In the genomic region with DNA sequence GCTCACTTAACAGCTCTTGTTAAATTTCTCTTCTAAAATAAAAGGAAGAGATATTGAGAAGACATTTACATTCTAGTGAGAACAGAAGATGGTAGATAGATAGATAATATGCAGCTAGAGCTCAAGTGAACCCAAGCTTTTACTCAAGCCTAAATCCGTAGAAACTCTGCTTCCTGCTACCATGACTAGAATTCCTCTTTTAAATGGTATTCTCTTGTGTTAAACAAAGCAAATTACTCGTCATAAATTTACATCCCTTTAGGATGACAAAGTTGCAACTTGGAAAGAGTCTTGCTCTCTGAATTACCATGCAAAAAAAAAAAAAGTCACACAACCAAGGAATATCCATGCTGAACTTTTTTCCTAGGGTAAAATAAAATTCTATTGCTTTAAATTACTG, we compare ENCODE assay signal across 14 cellular contexts.
A peak's percentile ranks its signal among the peaks of the same experiment; 100 is the strongest.
DNase-seq lines count a peak whose midpoint lies in the region; TF ChIP-seq lines count a peak whose summit lies in the region.
"Had no signal": no experiment of that assay in that cellular context is flagged by ENCODE, and none has a peak within 500 bp of the region (broad histone marks: within the 10 kb centered on the region; RNA-seq: fewer than 3 reads in every experiment).

No MANE protein-coding gene starts in this region.

- no peaks in the 10 kb centered on the region for H3K9me3 ChIP-seq in HUES48 (ENCODE audit: control insufficient read depth, insufficient read depth, low read length)
- no peaks in the 10 kb centered on the region for H3K9me3 ChIP-seq in SU-DHL-6 (ENCODE audit: insufficient read depth, low read length)
- H3K9me3 ChIP-seq: BLaER1, HAP-1 had no signal

- DNase-seq in iPS DF 4.7 (ENCODE audit: extremely low read depth, low spot score) (peak; percentile 11), COLO829 (ENCODE audit: low spot score) (no peak), NCI-H2107 treated with DMSO at 0.1 percent for 48 hours (lab: John Stamatoyannopoulos, UW; ENCODE audit: unreplicated experiment) (no peak)
- DNase-seq in activated CD4-positive, CD25-positive, alpha-beta regulatory T cell treated with anti-CD3 and anti-CD28 coated beads, Interleukin-2, amount 50 U/mL, for 72 hours, result no peak
- no peak for DNase-seq in stimulated activated CD4-positive, alpha-beta T cell treated with anti-CD3 and anti-CD28 coated beads, Interleukin-4, amount 100 ng/mL, for 1 hour
- DNase-seq: 8988T; Calu3; CD4-positive, alpha-beta memory T cell; DMS79 treated with DMSO at 0.1 percent for 48 hours; GF-D8 had no signal

- H3K27me3 ChIP-seq in HUES48 (ENCODE audit: control insufficient read depth, insufficient read depth, low read length) (no peaks in the 10 kb centered on the region), SU-DHL-6 (ENCODE audit: low read length) (no peaks in the 10 kb centered on the region)
- H3K27me3 ChIP-seq: BLaER1 had no signal

- no peaks in the 10 kb centered on the region for H3K36me3 ChIP-seq in HUES48 (ENCODE audit: control insufficient read depth, insufficient read depth, low read length)
- no peaks in the 10 kb centered on the region for H3K36me3 ChIP-seq in SU-DHL-6 (ENCODE audit: low read length)
- H3K36me3 ChIP-seq: BLaER1, HAP-1 had no signal

- H3K4me2 ChIP-seq in SU-DHL-6 (ENCODE audit: low read depth, low read length, poor library complexity, severe bottlenecking), result no peak overlapping the region
- H3K4me2 ChIP-seq: BLaER1 had no signal

- H3K79me2 ChIP-seq in SU-DHL-6 (ENCODE audit: insufficient read depth, low read length), result no peaks in the 10 kb centered on the region

- H3K9ac ChIP-seq in HUES48 (ENCODE audit: low read depth, low read length) (no peak overlapping the region), SU-DHL-6 (ENCODE audit: low read length) (no peak overlapping the region)
- H3K9ac ChIP-seq: BLaER1 had no signal

- H2AFZ ChIP-seq in SU-DHL-6 (ENCODE audit: low read depth, low read length, severe bottlenecking), result peak overlapping the region; percentile 77

- H3K27ac ChIP-seq in HUES48 (ENCODE audit: low read depth, low read length), result peak overlapping the region; percentile 37
- H3K27ac ChIP-seq in SU-DHL-6 (ENCODE audit: low read depth, low read length), result no peak overlapping the region
- H3K27ac ChIP-seq: BLaER1 had no signal

- no peaks in the 10 kb centered on the region for H3F3A ChIP-seq in SU-DHL-6 (ENCODE audit: insufficient read depth)

- no peaks in the 10 kb centered on the region for H3K9me2 ChIP-seq in SU-DHL-6 (replicated peaks; ENCODE audit: insufficient read depth, low read length)

- no peaks in the 10 kb centered on the region for H4K20me1 ChIP-seq in SU-DHL-6 (ENCODE audit: low read depth, low read length)
- H4K20me1 ChIP-seq: BLaER1 had no signal

- H3K4me3 ChIP-seq in HUES48 (ENCODE audit: low read depth, low read length), result no peak overlapping the region
- H3K4me3 ChIP-seq in SU-DHL-6 (ENCODE audit: insufficient read depth, low read length, poor library complexity, severe bottlenecking), result no peak overlapping the region
- H3K4me3 ChIP-seq: BLaER1, HAP-1 had no signal

- no peak for TF ChIP-seq CTCF in SU-DHL-6 (IDR thresholded peaks at IDR 0.05; ENCODE audit: insufficient read depth, low read length, poor library complexity, severe bottlenecking)

- peaks cover 23% of the 10 kb centered on the region for H3K4me1 ChIP-seq in HUES48 (ENCODE audit: control insufficient read depth, insufficient read depth, low read length)
- H3K4me1 ChIP-seq: BLaER1, HAP-1 had no signal
